Comparison of ENCODE assay signal across 2 cellular contexts in genomic region chr20:62959998-62960436, GRCh38.
TF ChIP-seq lines count a peak whose summit lies in the region.

No MANE protein-coding gene starts in this region.

TF ChIP-seq in GM23338, 12 proteins besides CTCF, POLR2A, EP300 and RAD21:
- TF ChIP-seq EZH2 (IDR thresholded peaks at IDR 0.05; ENCODE audit: low read depth, unreplicated experiment) (no peak), CREB1 (CRISPR knock-in tag; IDR thresholded peaks at IDR 0.05; ENCODE audit: low read depth) (no peak)
- TF ChIP-seq, protein P1, sequence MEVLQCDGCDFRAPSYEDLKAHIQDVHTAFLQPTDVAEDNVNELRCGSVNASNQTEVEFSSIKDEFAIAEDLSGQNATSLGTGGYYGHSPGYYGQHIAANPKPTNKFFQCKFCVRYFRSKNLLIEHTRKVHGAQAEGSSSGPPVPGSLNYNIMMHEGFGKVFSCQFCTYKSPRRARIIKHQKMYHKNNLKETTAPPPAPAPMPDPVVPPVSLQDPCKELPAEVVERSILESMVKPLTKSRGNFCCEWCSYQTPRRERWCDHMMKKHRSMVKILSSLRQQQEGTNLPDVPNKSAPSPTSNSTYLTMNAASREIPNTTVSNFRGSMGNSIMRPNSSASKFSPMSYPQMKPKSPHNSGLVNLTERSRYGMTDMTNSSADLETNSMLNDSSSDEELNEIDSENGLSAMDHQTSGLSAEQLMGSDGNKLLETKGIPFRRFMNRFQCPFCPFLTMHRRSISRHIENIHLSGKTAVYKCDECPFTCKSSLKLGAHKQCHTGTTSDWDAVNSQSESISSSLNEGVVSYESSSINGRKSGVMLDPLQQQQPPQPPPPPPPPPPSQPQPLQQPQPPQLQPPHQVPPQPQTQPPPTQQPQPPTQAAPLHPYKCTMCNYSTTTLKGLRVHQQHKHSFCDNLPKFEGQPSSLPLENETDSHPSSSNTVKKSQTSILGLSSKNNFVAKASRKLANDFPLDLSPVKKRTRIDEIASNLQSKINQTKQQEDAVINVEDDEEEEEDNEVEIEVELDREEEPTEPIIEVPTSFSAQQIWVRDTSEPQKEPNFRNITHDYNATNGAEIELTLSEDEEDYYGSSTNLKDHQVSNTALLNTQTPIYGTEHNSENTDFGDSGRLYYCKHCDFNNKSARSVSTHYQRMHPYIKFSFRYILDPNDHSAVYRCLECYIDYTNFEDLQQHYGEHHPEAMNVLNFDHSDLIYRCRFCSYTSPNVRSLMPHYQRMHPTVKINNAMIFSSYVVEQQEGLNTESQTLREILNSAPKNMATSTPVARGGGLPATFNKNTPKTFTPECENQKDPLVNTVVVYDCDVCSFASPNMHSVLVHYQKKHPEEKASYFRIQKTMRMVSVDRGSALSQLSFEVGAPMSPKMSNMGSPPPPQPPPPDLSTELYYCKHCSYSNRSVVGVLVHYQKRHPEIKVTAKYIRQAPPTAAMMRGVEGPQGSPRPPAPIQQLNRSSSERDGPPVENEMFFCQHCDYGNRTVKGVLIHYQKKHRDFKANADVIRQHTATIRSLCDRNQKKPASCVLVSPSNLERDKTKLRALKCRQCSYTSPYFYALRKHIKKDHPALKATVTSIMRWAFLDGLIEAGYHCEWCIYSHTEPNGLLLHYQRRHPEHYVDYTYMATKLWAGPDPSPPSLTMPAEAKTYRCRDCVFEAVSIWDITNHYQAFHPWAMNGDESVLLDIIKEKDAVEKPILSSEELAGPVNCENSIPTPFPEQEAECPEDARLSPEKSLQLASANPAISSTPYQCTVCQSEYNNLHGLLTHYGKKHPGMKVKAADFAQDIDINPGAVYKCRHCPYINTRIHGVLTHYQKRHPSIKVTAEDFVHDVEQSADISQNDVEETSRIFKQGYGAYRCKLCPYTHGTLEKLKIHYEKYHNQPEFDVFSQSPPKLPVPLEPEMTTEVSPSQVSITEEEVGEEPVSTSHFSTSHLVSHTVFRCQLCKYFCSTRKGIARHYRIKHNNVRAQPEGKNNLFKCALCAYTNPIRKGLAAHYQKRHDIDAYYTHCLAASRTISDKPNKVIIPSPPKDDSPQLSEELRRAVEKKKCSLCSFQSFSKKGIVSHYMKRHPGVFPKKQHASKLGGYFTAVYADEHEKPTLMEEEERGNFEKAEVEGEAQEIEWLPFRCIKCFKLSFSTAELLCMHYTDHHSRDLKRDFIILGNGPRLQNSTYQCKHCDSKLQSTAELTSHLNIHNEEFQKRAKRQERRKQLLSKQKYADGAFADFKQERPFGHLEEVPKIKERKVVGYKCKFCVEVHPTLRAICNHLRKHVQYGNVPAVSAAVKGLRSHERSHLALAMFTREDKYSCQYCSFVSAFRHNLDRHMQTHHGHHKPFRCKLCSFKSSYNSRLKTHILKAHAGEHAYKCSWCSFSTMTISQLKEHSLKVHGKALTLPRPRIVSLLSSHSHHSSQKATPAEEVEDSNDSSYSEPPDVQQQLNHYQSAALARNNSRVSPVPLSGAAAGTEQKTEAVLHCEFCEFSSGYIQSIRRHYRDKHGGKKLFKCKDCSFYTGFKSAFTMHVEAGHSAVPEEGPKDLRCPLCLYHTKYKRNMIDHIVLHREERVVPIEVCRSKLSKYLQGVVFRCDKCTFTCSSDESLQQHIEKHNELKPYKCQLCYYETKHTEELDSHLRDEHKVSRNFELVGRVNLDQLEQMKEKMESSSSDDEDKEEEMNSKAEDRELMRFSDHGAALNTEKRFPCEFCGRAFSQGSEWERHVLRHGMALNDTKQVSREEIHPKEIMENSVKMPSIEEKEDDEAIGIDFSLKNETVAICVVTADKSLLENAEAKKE (CRISPR knock-in tag; IDR thresholded peaks at IDR 0.05): no peak

TF ChIP-seq in GM12878, 131 proteins besides CTCF, POLR2A, EP300 and RAD21:
- no peak for TF ChIP-seq CEBPB (IDR thresholded peaks at IDR 0.05; ENCODE audit: borderline replicate concordance in 1 of 2, low read depth in 2 of 2, low read length in 2 of 2)
- TF ChIP-seq ASH2L (IDR thresholded peaks at IDR 0.05; ENCODE audit: borderline replicate concordance, low read depth): no peak
- TF ChIP-seq, protein P2, sequence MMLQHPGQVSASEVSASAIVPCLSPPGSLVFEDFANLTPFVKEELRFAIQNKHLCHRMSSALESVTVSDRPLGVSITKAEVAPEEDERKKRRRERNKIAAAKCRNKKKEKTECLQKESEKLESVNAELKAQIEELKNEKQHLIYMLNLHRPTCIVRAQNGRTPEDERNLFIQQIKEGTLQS (IDR thresholded peaks at IDR 0.05; ENCODE audit: borderline replicate concordance, extremely low read depth, low read depth, low read length): no peak
- no peak for TF ChIP-seq ZNF384 (IDR thresholded peaks at IDR 0.05; ENCODE audit: borderline replicate concordance, low read depth, low read length)
- TF ChIP-seq BRCA1 (IDR thresholded peaks at IDR 0.05; ENCODE audit: low read depth, low read length): no peak
- no peak for TF ChIP-seq IKZF2 (IDR thresholded peaks at IDR 0.05)
- TF ChIP-seq, protein P3, sequence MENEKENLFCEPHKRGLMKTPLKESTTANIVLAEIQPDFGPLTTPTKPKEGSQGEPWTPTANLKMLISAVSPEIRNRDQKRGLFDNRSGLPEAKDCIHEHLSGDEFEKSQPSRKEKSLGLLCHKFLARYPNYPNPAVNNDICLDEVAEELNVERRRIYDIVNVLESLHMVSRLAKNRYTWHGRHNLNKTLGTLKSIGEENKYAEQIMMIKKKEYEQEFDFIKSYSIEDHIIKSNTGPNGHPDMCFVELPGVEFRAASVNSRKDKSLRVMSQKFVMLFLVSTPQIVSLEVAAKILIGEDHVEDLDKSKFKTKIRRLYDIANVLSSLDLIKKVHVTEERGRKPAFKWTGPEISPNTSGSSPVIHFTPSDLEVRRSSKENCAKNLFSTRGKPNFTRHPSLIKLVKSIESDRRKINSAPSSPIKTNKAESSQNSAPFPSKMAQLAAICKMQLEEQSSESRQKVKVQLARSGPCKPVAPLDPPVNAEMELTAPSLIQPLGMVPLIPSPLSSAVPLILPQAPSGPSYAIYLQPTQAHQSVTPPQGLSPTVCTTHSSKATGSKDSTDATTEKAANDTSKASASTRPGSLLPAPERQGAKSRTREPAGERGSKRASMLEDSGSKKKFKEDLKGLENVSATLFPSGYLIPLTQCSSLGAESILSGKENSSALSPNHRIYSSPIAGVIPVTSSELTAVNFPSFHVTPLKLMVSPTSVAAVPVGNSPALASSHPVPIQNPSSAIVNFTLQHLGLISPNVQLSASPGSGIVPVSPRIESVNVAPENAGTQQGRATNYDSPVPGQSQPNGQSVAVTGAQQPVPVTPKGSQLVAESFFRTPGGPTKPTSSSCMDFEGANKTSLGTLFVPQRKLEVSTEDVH (IDR thresholded peaks at IDR 0.05; ENCODE audit: low read depth, partially characterized antibody): no peak
- no peak for TF ChIP-seq CREM (IDR thresholded peaks at IDR 0.05; ENCODE audit: low read depth)
- no peak for TF ChIP-seq BCL11A (IDR thresholded peaks at IDR 0.05; ENCODE audit: low read depth, low read length)
- no peak for TF ChIP-seq E2F4 (IDR thresholded peaks at IDR 0.05; ENCODE audit: low read depth, low read length)
- TF ChIP-seq TCF7 (IDR thresholded peaks at IDR 0.05; ENCODE audit: borderline replicate concordance): no peak
- TF ChIP-seq LARP7 (IDR thresholded peaks at IDR 0.05): no peak
- no peak for TF ChIP-seq ZNF24 (IDR thresholded peaks at IDR 0.05)
- no peak for TF ChIP-seq CHD1 (IDR thresholded peaks at IDR 0.05; ENCODE audit: low read depth, low read length)
